In genomic region chr1:70517444-70517843, GRCh38 we compare ENCODE assay signal across 11 cellular contexts.
DNase-seq lines count a peak whose midpoint lies in the region; ATAC-seq lines count a peak whose summit lies in the region.
"Had no signal": no experiment of that assay in that cellular context is flagged by ENCODE, and none has a peak within 500 bp of the region (broad histone marks: within the 10 kb centered on the region; RNA-seq: fewer than 3 reads in every experiment).

No MANE protein-coding gene starts in this region.

- H3K18ac ChIP-seq in mesenchymal stem cell (ENCODE audit: low read depth in 1 of 2, low read length in 2 of 2) = no peak overlapping the region

- no peak overlapping the region for H3K4me3 ChIP-seq in mesenchymal stem cell (ENCODE audit: insufficient read depth in 1 of 2, low read depth in 1 of 2, low read length in 2 of 2)
- H3K4me3 ChIP-seq: suprapubic skin had no signal

- no peak overlapping the region for H3K23ac ChIP-seq in mesenchymal stem cell (ENCODE audit: low read length in 2 of 2)

- no peak overlapping the region for H3K27ac ChIP-seq in mesenchymal stem cell (ENCODE audit: low read length, poor library complexity, severe bottlenecking)
- H3K27ac ChIP-seq: suprapubic skin had no signal

- H2AFZ ChIP-seq in mesenchymal stem cell (ENCODE audit: low read depth, low read length) = no peak overlapping the region

- H2AK5ac ChIP-seq in mesenchymal stem cell (ENCODE audit: low read length, severe bottlenecking) = no peak overlapping the region

- 92% methylated on average over 1 of the region's 2 CpGs for WGBS in mesenchymal stem cell

- no peaks in the 10 kb centered on the region for H3K36me3 ChIP-seq in mesenchymal stem cell (ENCODE audit: control insufficient read depth in 1 of 2, insufficient read depth in 2 of 2, low read depth in 1 of 2, low read length in 2 of 2)
- H3K36me3 ChIP-seq: suprapubic skin had no signal

- no peaks in the 10 kb centered on the region for H3K27me3 ChIP-seq in mesenchymal stem cell (ENCODE audit: control insufficient read depth in 1 of 2, insufficient read depth in 1 of 2, low read length in 2 of 2)
- H3K27me3 ChIP-seq: suprapubic skin had no signal

- no peaks in the 10 kb centered on the region for H3K79me1 ChIP-seq in mesenchymal stem cell (replicated peaks; ENCODE audit: low read length, poor library complexity, severe bottlenecking)

- H3K4me1 ChIP-seq in mesenchymal stem cell (ENCODE audit: control insufficient read depth, insufficient read depth, low read depth, low read length) = no peaks in the 10 kb centered on the region
- H3K4me1 ChIP-seq: suprapubic skin had no signal

- H3K14ac ChIP-seq in mesenchymal stem cell (ENCODE audit: low read length in 2 of 2) = no peak overlapping the region

- no peak overlapping the region for H4K8ac ChIP-seq in mesenchymal stem cell (ENCODE audit: low read length)

- no peak overlapping the region for H2BK15ac ChIP-seq in mesenchymal stem cell (ENCODE audit: low read depth, poor library complexity, severe bottlenecking)

- H3K4me2 ChIP-seq in mesenchymal stem cell (ENCODE audit: low read length, poor library complexity, severe bottlenecking) = no peak overlapping the region

- no peak overlapping the region for H4K91ac ChIP-seq in mesenchymal stem cell (ENCODE audit: low read length)

- no peak overlapping the region for H2BK12ac ChIP-seq in mesenchymal stem cell (ENCODE audit: low read length in 2 of 2)

- no peak overlapping the region for H2BK5ac ChIP-seq in mesenchymal stem cell (ENCODE audit: low read depth, low read length, poor library complexity, severe bottlenecking)

- no peak overlapping the region for H3K9ac ChIP-seq in mesenchymal stem cell (ENCODE audit: low read length)

- ATAC-seq in GM19023 (IDR thresholded peaks at IDR 0.05; ENCODE audit: unreplicated experiment) = peak; percentile 59
- peak; percentile 73 for ATAC-seq in GM21786 (IDR thresholded peaks at IDR 0.05; ENCODE audit: unreplicated experiment)
- ATAC-seq in HG03280 (IDR thresholded peaks at IDR 0.05; ENCODE audit: unreplicated experiment) = peak; percentile 49
- no peak for ATAC-seq in GM21825 (IDR thresholded peaks at IDR 0.05; ENCODE audit: unreplicated experiment)
- no peak for ATAC-seq in left lobe of liver

- no peak overlapping the region for H3K4ac ChIP-seq in mesenchymal stem cell (ENCODE audit: low read depth in 1 of 2, low read length in 2 of 2)

- DNase-seq in mesenchymal stem cell (peak; percentile 11), left lobe of liver (ENCODE audit: low spot score) (no peak)
- DNase-seq in stimulated activated CD4-positive, alpha-beta T cell treated with anti-CD3 and anti-CD28 coated beads, Interleukin-1b, Interleukin-23, amount 100 ng/mL, for 48 hours = no peak
- DNase-seq: activated CD4-positive, CD25-positive, alpha-beta regulatory T cell treated with anti-CD3 and anti-CD28 coated beads, Interleukin-2, amount 50 U/mL, for 72 hours; NCI-H2227 treated with DMSO at 0.1 percent for 48 hours; stimulated activated CD4-positive, alpha-beta T cell treated with anti-CD3 and anti-CD28 coated beads, Interleukin-12 subunit alpha, Interleukin-12 subunit beta, amount 100 ng/mL, for 4 hours had no signal

- H3K9me3 ChIP-seq in mesenchymal stem cell (ENCODE audit: control insufficient read depth, low read length) = no peaks in the 10 kb centered on the region
- H3K9me3 ChIP-seq: suprapubic skin had no signal

- no peak overlapping the region for H2BK120ac ChIP-seq in mesenchymal stem cell (ENCODE audit: low read depth, low read length)

Comparison
In these comparisons a context has a peak if more than half of its experiments do, and no peak if none do; other contexts are left out.
1. ATAC-seq: peak in GM19023 (single experiment), GM21786 (single experiment) and HG03280 (single experiment); none in GM21825 (single experiment) and left lobe of liver (single experiment).